21 cellular contexts compared by ENCODE assay signal in the genomic region with DNA sequence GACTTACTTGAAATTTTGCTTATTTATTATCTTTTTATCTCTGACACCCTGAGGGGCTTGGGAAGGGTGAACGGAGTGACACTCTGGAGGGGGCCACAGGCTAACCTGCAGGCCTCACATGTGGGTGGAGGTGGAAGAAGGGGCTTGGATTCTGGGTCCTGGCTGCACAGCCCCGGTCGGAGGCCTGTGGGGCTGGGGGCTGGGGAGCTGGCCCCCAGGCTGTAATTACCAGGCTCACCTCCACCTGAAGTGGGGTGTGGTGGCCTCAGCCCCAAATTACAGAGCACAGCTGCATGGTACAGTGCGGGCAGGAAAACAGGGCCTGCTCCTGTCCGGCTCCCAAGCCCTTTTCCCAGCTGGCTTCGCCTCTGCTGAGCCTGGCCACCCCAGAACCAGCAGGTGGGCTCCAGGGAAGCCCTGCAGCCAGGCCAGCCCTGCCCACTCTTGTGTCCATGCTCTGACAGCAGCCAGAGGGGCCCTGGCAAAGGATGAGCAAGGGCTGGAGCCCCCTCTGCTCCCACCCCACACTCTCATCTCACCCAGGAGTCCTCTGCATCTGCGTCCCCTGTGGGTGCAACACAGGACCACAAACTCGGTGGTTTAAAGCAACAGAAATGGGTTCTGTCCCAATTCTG. TPM values are rescaled to one million over a fixed set of nuclear protein-coding genes. Genes with fewer than 3 reads are reported as not detected.
A peak's percentile ranks its signal among the peaks of the same experiment; 100 is the strongest.
DNase-seq lines count a peak whose midpoint lies in the region; ATAC-seq and TF ChIP-seq lines count a peak whose summit lies in the region.
"Had no signal": no experiment of that assay in that cellular context is flagged by ENCODE, and none has a peak within 500 bp of the region (broad histone marks: within the 10 kb centered on the region; RNA-seq: fewer than 3 reads in every experiment).

No MANE protein-coding gene starts in this region.

- peak; percentile 67 for DNase-seq in Right ventricle myocardium inferior (ENCODE audit: missing footprints)
- DNase-seq in left cardiac atrium = no peak
- DNase-seq in dorsolateral prefrontal cortex = peak in 6 of 10 donors; percentile 13 to 36 (median 21)
- no peak for DNase-seq in neuronal stem cell (ENCODE audit: low spot score)
- DNase-seq in type B pancreatic cell (ENCODE audit: extremely low spot score, unreplicated experiment) = peak; percentile 58
- DNase-seq in H4 (ENCODE audit: low spot score) = no peak
- no peak for DNase-seq in stimulated activated naive CD4-positive, alpha-beta T cell (lab: John Stamatoyannopoulos, UW)
- no peak for DNase-seq in HuH-7.5 (ENCODE audit: low spot score)
- DNase-seq: Calu3; CD4-positive, alpha-beta memory T cell; GF-D8; KG1; NCI-H1417; NCI-H1930; NCI-H226; NCI-H524; NCI-H82; RPMI8226; SJCRH30 had no signal

- no peak overlapping the region for H2BK15ac ChIP-seq in neuronal stem cell (ENCODE audit: low read length)

- H3K4me3 ChIP-seq in dorsolateral prefrontal cortex = no peak overlapping the region
- no peak overlapping the region for H3K4me3 ChIP-seq in neuronal stem cell (ENCODE audit: low read length in 2 of 2)
- H3K4me3 ChIP-seq: BLaER1, SJCRH30 had no signal

- no CpG with 5 or more reads among the region's 8 CpGs for WGBS in neuronal stem cell (ENCODE audit: extremely low coverage in 2 of 2, insufficient read length in 2 of 2, insufficient replicate concordance in 1 of 2), 2 donors

- TF ChIP-seq CTCF in dorsolateral prefrontal cortex (IDR thresholded peaks at IDR 0.05 in 54 of 56, conservative IDR thresholded peaks at IDR 0.05 in 2 of 56; ENCODE audit: low read depth in 1 of 56, partially characterized antibody in 56 of 56) (no peak), type B pancreatic cell (conservative IDR thresholded peaks at IDR 0.05) (no peak)

- no peak overlapping the region for H4K8ac ChIP-seq in neuronal stem cell (ENCODE audit: low read depth, low read length)

- no peaks in the 10 kb centered on the region for H3K4me1 Mint-ChIP-seq in type B pancreatic cell (ENCODE audit: unreplicated experiment)

- H3K9ac ChIP-seq in neuronal stem cell (ENCODE audit: low read depth, low read length, poor library complexity) = no peak overlapping the region
- H3K9ac ChIP-seq: BLaER1 had no signal

- intact Hi-C loops in Right ventricle myocardium inferior (cut with DNase I) (no loop called here), left cardiac atrium (cut with DNase I) (no loop called here), dorsolateral prefrontal cortex (cut with DNase I) (no loop called here)

- H3K27me3 ChIP-seq in dorsolateral prefrontal cortex (peaks cover 0 to 15% (median 0%) of the 10 kb centered on the region in 45 donors), neuronal stem cell (ENCODE audit: control insufficient read depth in 3 of 3, insufficient read depth in 3 of 3, low read depth in 1 of 3, low read length in 3 of 3) (peaks cover 0 to 6% (median 0%) of the 10 kb centered on the region in 3 experiments)
- H3K27me3 ChIP-seq: SJCRH30 had no signal

- H2BK120ac ChIP-seq in neuronal stem cell (ENCODE audit: low read depth, low read length) = no peak overlapping the region

- no peak overlapping the region for H3K18ac ChIP-seq in neuronal stem cell (ENCODE audit: low read length)

- H3K27me3 Mint-ChIP-seq in type B pancreatic cell = no peaks in the 10 kb centered on the region

- no peak overlapping the region for H2BK5ac ChIP-seq in neuronal stem cell (ENCODE audit: low read length)

- no peak overlapping the region for H3K4me3 Mint-ChIP-seq in type B pancreatic cell
- H3K4me3 Mint-ChIP-seq: CD4-positive, alpha-beta memory T cell had no signal

- H3K4ac ChIP-seq in neuronal stem cell (ENCODE audit: low read length) = no peak overlapping the region

- peak overlapping the region; percentile 22 for H2BK12ac ChIP-seq in neuronal stem cell (ENCODE audit: low read length)

- no peak overlapping the region for H2AK5ac ChIP-seq in neuronal stem cell (ENCODE audit: low read depth, low read length)

- H3K9me3 ChIP-seq in neuronal stem cell (replicated peaks in 1 of 2; ENCODE audit: control insufficient read depth in 2 of 2, insufficient read depth in 1 of 2, low read depth in 1 of 2, low read length in 2 of 2) = peaks cover 0 to 4% of the 10 kb centered on the region in 2 donors
- H3K9me3 ChIP-seq: BLaER1, SJCRH30 had no signal

- no peak overlapping the region for H3K27ac ChIP-seq in dorsolateral prefrontal cortex
- H3K27ac ChIP-seq in neuronal stem cell (replicated peaks; ENCODE audit: low read length) = no peak overlapping the region
- H3K27ac ChIP-seq: BLaER1, SJCRH30 had no signal

- H3K79me1 ChIP-seq in neuronal stem cell (ENCODE audit: low read depth, low read length) = peaks cover 2% of the 10 kb centered on the region

- ATAC-seq in Right ventricle myocardium inferior (no peak), left cardiac atrium (no peak)
- ATAC-seq: HCT116 had no signal

- H3K4me1 ChIP-seq in neuronal stem cell (ENCODE audit: control insufficient read depth in 2 of 2, insufficient read depth in 1 of 2, low read depth in 1 of 2, low read length in 2 of 2) = peaks cover 0 to 1% of the 10 kb centered on the region in 2 donors

- no peak overlapping the region for H4K91ac ChIP-seq in neuronal stem cell (ENCODE audit: low read depth, low read length, poor library complexity)

- H3K36me3 ChIP-seq in neuronal stem cell (replicated peaks in 1 of 2; ENCODE audit: control insufficient read depth in 2 of 2, insufficient read depth in 2 of 2, low read length in 2 of 2) = no peaks in the 10 kb centered on the region
- H3K36me3 ChIP-seq: BLaER1, SJCRH30 had no signal

- H3K4me2 ChIP-seq in neuronal stem cell (ENCODE audit: insufficient read depth, low read length, poor library complexity, severe bottlenecking) = no peak overlapping the region

- H3K14ac ChIP-seq in neuronal stem cell (ENCODE audit: low read length) = peak overlapping the region; percentile 38

- H3K36me3 Mint-ChIP-seq in type B pancreatic cell = no peaks in the 10 kb centered on the region
- H3K36me3 Mint-ChIP-seq: CD4-positive, alpha-beta memory T cell had no signal

- H3K23ac ChIP-seq in neuronal stem cell (ENCODE audit: low read depth, low read length, poor library complexity) = no peak overlapping the region

- no peak overlapping the region for H2AFZ ChIP-seq in neuronal stem cell (ENCODE audit: low read length)

- H3K9me3 Mint-ChIP-seq in type B pancreatic cell = no peaks in the 10 kb centered on the region

- H3K27ac Mint-ChIP-seq in type B pancreatic cell = no peak overlapping the region
- H3K27ac Mint-ChIP-seq: CD4-positive, alpha-beta memory T cell had no signal

RNA-seq across cellular contexts. Expression of a gene that starts 48.0 kb away (rescaled TPM):
- total RNA-seq in Right ventricle myocardium inferior (80.9 TPM), left cardiac atrium (100 to 1,000 TPM in 1 of 2 donors, 10 to 100 TPM in 1; 94.3 to 114 TPM), dorsolateral prefrontal cortex (100 to 1,000 TPM in 2 of 120 experiments, 10 to 100 TPM in 51, 1 to 10 TPM in 67; 1.8 to 139 (median 9.0) TPM), type B pancreatic cell (ENCODE audit: low replicate concordance) (2,350 and 3,865 TPM in 2 replicates)
- 11.8 TPM for polyA plus RNA-seq in neuronal stem cell (2013, experiment 1 of 2)
- polyA plus RNA-seq in neuronal stem cell (2013, experiment 2 of 2) = 11.0 TPM
- 0.60 and 2.0 TPM in 2 replicates for total RNA-seq in H4 (2014; rRNA removed; shearing (Covaris generic))
- total RNA-seq: CD4-positive, alpha-beta memory T cell had no signal
- polyA plus RNA-seq: CD4-positive, alpha-beta memory T cell had no signal

Comparison
In these comparisons a context has a peak if more than half of its experiments do, and no peak if none do; other contexts are left out.
1. DNase-seq: peak in Right ventricle myocardium inferior (single experiment), dorsolateral prefrontal cortex (6 of 10) and type B pancreatic cell (single experiment); none in left cardiac atrium (single experiment), neuronal stem cell (single experiment), H4 (single experiment), stimulated activated naive CD4-positive, alpha-beta T cell (0 of 6) and HuH-7.5 (single experiment).
2. RNA of a gene that starts 48.0 kb away (total RNA-seq): 2,350 to 3,865 TPM in type B pancreatic cell; 94.3 to 114 TPM in left cardiac atrium, 80.9 TPM in Right ventricle myocardium inferior (single experiment), 1.8 to 139 TPM in dorsolateral prefrontal cortex and 0.60 to 2.0 TPM in H4; every median in the first group is over 10 times any median in the second.